18 cellular contexts compared by ENCODE assay signal in genomic region chr10:42898037-42898960, GRCh38.
"Had no signal": no experiment of that assay in that cellular context is flagged by ENCODE, and none has a peak within 500 bp of the region (broad histone marks: within the 10 kb centered on the region; RNA-seq: fewer than 3 reads in every experiment).

No MANE protein-coding gene starts in this region.

- H3K36me3 ChIP-seq: gastrocnemius medialis, right lobe of liver had no signal

- DNase-seq: activated CD4-positive, alpha-beta memory T cell treated with anti-CD3 and anti-CD28 coated beads, Interleukin-2, amount 10 ng/mL, durations not matched to agents 7 days and 5 days; activated CD4-positive, alpha-beta T cell treated with anti-CD3 and anti-CD28 coated beads for 36 hours; activated naive CD8-positive, alpha-beta T cell treated with anti-CD3 and anti-CD28 coated beads, Interleukin-2, amount 50 U/mL, for 24 hours; activated T-cell treated with anti-CD3 and anti-CD28 coated beads, Interleukin-2, amount 50 U/mL, for 72 hours; caudate nucleus; cortex of kidney; effector memory CD4-positive, alpha-beta T cell; gastrocnemius medialis; mammary epithelial cell; naive thymus-derived CD4-positive, alpha-beta T cell; nucleus accumbens; right lobe of liver; stimulated activated CD4-positive, alpha-beta T cell treated with anti-CD3 and anti-CD28 coated beads, Interleukin-1b, Interleukin-23, amount 100 ng/mL, for 48 hours; stimulated activated naive CD4-positive, alpha-beta T cell treated with Interleukin-2 at 50 U/mL for 16 hours; T-cell; testis had no signal

- H3K4me3 Mint-ChIP-seq: activated CD4-positive, alpha-beta memory T cell treated with anti-CD3 and anti-CD28 coated beads, Interleukin-2, amount 10 ng/mL, durations not matched to agents 7 days and 5 days; activated CD4-positive, alpha-beta T cell treated with anti-CD3 and anti-CD28 coated beads for 36 hours; activated naive CD8-positive, alpha-beta T cell treated with anti-CD3 and anti-CD28 coated beads, Interleukin-2, amount 50 U/mL, for 24 hours; activated T-cell treated with anti-CD3 and anti-CD28 coated beads, Interleukin-2, amount 50 U/mL, for 72 hours had no signal

- H3K4me1 Mint-ChIP-seq: activated CD4-positive, alpha-beta memory T cell treated with anti-CD3 and anti-CD28 coated beads, Interleukin-2, amount 10 ng/mL, durations not matched to agents 7 days and 5 days; activated CD4-positive, alpha-beta T cell treated with anti-CD3 and anti-CD28 coated beads for 36 hours had no signal

- H3K4me3 ChIP-seq: gastrocnemius medialis, right lobe of liver had no signal

- H3K4me1 ChIP-seq: gastrocnemius medialis, right lobe of liver, testis had no signal

- H3K27me3 ChIP-seq: testis had no signal

- H3K9me3 ChIP-seq: gastrocnemius medialis, right lobe of liver, testis had no signal

- ATAC-seq: activated CD4-positive, alpha-beta T cell treated with anti-CD3 and anti-CD28 coated beads for 36 hours; activated naive CD8-positive, alpha-beta T cell treated with anti-CD3 and anti-CD28 coated beads, Interleukin-2, amount 50 U/mL, for 24 hours; activated T-cell treated with anti-CD3 and anti-CD28 coated beads, Interleukin-2, amount 50 U/mL, for 72 hours; gastrocnemius medialis; left lobe of liver; naive thymus-derived CD4-positive, alpha-beta T cell; right lobe of liver; T-cell had no signal

- H3K27ac Mint-ChIP-seq: activated CD4-positive, alpha-beta memory T cell treated with anti-CD3 and anti-CD28 coated beads, Interleukin-2, amount 10 ng/mL, durations not matched to agents 7 days and 5 days; activated CD4-positive, alpha-beta T cell treated with anti-CD3 and anti-CD28 coated beads for 36 hours; activated naive CD8-positive, alpha-beta T cell treated with anti-CD3 and anti-CD28 coated beads, Interleukin-2, amount 50 U/mL, for 24 hours; activated T-cell treated with anti-CD3 and anti-CD28 coated beads, Interleukin-2, amount 50 U/mL, for 72 hours; naive thymus-derived CD4-positive, alpha-beta T cell; progenitor cell of endocrine pancreas; T-cell had no signal

- H3K9me3 Mint-ChIP-seq: activated T-cell treated with anti-CD3 and anti-CD28 coated beads, Interleukin-2, amount 50 U/mL, for 72 hours had no signal

- H3K27me3 Mint-ChIP-seq: progenitor cell of endocrine pancreas had no signal
